8 cellular contexts compared by ENCODE assay signal in the genomic region with DNA sequence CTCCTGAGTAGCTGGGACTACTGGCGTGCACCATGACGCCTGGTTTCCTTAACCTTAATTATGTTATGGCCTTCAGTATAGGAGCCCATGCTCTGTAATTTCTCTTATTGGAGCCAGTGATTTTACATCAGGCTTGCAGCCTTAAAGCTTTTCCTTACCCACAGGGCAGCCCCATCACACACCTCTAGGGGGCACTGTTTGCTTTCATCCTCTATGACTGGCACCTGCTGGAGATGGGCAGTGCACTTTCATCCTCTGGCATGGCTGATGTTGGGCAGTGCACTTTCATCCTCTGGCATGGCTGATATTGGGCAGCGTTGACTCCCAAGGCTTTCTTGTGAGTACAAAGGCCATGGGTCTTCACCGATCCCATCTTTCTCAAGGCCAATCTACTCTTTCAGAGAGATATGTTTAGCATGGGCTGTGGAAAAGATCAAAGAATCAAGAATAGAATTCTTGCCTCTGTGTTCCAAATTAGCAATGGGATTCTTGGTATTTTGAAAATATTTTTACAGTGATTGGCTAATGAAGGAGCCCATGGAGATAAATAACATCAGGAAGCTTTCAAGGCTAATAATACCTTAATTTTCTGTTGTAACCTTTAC.
A peak's percentile ranks its signal among the peaks of the same experiment; 100 is the strongest.
DNase-seq lines count a peak whose midpoint lies in the region; ATAC-seq and TF ChIP-seq lines count a peak whose summit lies in the region.

No MANE protein-coding gene starts in this region.

- H3K27me3 Mint-ChIP-seq in activated T-cell treated with anti-CD3 and anti-CD28 coated beads, Interleukin-2, amount 50 U/mL, for 72 hours (ENCODE audit: low read depth): peaks cover 7% of the 10 kb centered on the region

- no peaks in the 10 kb centered on the region for H3K9me3 Mint-ChIP-seq in activated T-cell treated with anti-CD3 and anti-CD28 coated beads, Interleukin-2, amount 50 U/mL, for 72 hours

- no peak overlapping the region for H3K27ac Mint-ChIP-seq in activated T-cell treated with anti-CD3 and anti-CD28 coated beads, Interleukin-2, amount 50 U/mL, for 72 hours

- peak; percentile 74 for TF ChIP-seq CTCF in GM12873 (IDR thresholded peaks at IDR 0.05; ENCODE audit: insufficient read depth, low read depth, low read length, missing control alignments)

- H3K4me3 Mint-ChIP-seq in activated T-cell treated with anti-CD3 and anti-CD28 coated beads, Interleukin-2, amount 50 U/mL, for 72 hours: no peak overlapping the region

- DNase-seq in A172 (ENCODE audit: low spot score) (peak; percentile 47), NCI-H748 (lab: John Stamatoyannopoulos, UW; ENCODE audit: unreplicated experiment) (peak; percentile 78), iPS DF 4.7 (ENCODE audit: extremely low read depth, low spot score) (peak; percentile 72)
- peak; percentile 54 to 71 for DNase-seq in activated T-cell treated with anti-CD3 and anti-CD28 coated beads, Interleukin-2, amount 50 U/mL, for 72 hours
- DNase-seq in stimulated activated CD4-positive, alpha-beta T cell treated with anti-CD3 and anti-CD28 coated beads, Interleukin-4, amount 100 ng/mL, for 48 hours (ENCODE audit: low read depth in 2 of 2): peak; percentile 39 to 51

- H3K4me1 Mint-ChIP-seq in activated T-cell treated with anti-CD3 and anti-CD28 coated beads, Interleukin-2, amount 50 U/mL, for 72 hours (ENCODE audit: low read depth): no peaks in the 10 kb centered on the region

- peak; percentile 62 to 69 for ATAC-seq in activated T-cell treated with anti-CD3 and anti-CD28 coated beads, Interleukin-2, amount 50 U/mL, for 72 hours (replicated peaks in 1 of 2)
- ATAC-seq in GM18867 (IDR thresholded peaks at IDR 0.05; ENCODE audit: unreplicated experiment): no peak
- ATAC-seq in HG02973 (IDR thresholded peaks at IDR 0.05; ENCODE audit: unreplicated experiment): no peak

- H3K36me3 Mint-ChIP-seq in activated T-cell treated with anti-CD3 and anti-CD28 coated beads, Interleukin-2, amount 50 U/mL, for 72 hours (ENCODE audit: insufficient read depth in 2 of 2): no peaks in the 10 kb centered on the region

Comparison
In these comparisons a context has a peak if more than half of its experiments do, and no peak if none do; other contexts are left out.
1. ATAC-seq: peak in activated T-cell treated with anti-CD3 and anti-CD28 coated beads, Interleukin-2, amount 50 U/mL, for 72 hours (2 of 2); none in GM18867 (single experiment) and HG02973 (single experiment).
2. Peak in every context shown above with its lines, with median percentiles within 50 percentile points of each other: DNase-seq.